18 cellular contexts compared by ENCODE assay signal in the genomic region with DNA sequence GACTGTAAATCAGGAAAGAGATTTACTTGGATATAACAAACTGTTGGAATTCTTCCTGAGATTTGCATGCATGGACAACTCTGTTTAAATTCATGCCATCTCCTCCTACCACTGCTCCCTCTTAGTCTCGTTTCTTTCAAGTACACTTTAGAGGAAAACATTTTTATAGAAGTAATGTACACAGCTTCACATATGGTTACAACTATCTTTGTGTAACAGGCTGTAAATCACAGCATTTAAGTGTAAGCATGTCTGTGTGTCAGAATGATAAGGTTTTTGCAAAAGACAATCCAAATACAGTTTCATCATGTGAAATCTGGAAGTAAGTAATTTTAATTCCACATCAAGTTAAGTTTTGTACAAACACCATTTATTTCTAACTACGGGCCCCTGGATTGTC. TPM values are rescaled to one million over a fixed set of nuclear protein-coding genes. Genes with fewer than 3 reads are reported as not detected.
"Had no signal": no experiment of that assay in that cellular context is flagged by ENCODE, and none has a peak within 500 bp of the region (broad histone marks: within the 10 kb centered on the region; RNA-seq: fewer than 3 reads in every experiment).

No MANE protein-coding gene starts in this region.

- H3K36me3 Mint-ChIP-seq: natural killer cell, neural progenitor cell had no signal

- H3K4me3 ChIP-seq: gastrocnemius medialis, heart right ventricle, neural progenitor cell, pancreas, psoas muscle, stomach, thoracic aorta, transverse colon had no signal

- H3K27ac Mint-ChIP-seq: natural killer cell, neural progenitor cell had no signal

- H3K4me1 Mint-ChIP-seq: natural killer cell, neural progenitor cell had no signal

- H3K4me1 ChIP-seq: heart right ventricle, neural progenitor cell, pancreas, psoas muscle, stomach had no signal

- H3K9me3 ChIP-seq: gastrocnemius medialis, heart right ventricle, pancreas, psoas muscle, stomach, thoracic aorta, transverse colon had no signal

- H3K4me3 Mint-ChIP-seq: natural killer cell, neural progenitor cell had no signal

- H3K9me3 Mint-ChIP-seq: natural killer cell, neural progenitor cell had no signal

- H3K36me3 ChIP-seq: gastrocnemius medialis, heart right ventricle, neural progenitor cell, pancreas, stomach, thoracic aorta, transverse colon had no signal

- H3K27ac ChIP-seq: gastrocnemius medialis, heart right ventricle, neural progenitor cell, pancreas, psoas muscle, stomach, thoracic aorta, transverse colon had no signal

- DNase-seq: cortex of kidney; effector memory CD4-positive, alpha-beta T cell; gastrocnemius medialis; heart right ventricle; islet precursor cell; mammary epithelial cell; natural killer cell; nucleus accumbens; pancreas; psoas muscle; stimulated activated CD4-positive, alpha-beta T cell treated with anti-CD3 and anti-CD28 coated beads, Interleukin-12 subunit alpha, Interleukin-12 subunit beta, amount 100 ng/mL, for 4 hours; stimulated activated naive CD4-positive, alpha-beta T cell; stomach; substantia nigra; transverse colon had no signal

RNA-seq across cellular contexts. Expression of gene ENPEP, which starts 21.5 kb away (rescaled TPM):
- total RNA-seq: fibroblast of lung, mammary epithelial cell had no signal
